1 cellular context compared by ENCODE assay signal in the genomic region with DNA sequence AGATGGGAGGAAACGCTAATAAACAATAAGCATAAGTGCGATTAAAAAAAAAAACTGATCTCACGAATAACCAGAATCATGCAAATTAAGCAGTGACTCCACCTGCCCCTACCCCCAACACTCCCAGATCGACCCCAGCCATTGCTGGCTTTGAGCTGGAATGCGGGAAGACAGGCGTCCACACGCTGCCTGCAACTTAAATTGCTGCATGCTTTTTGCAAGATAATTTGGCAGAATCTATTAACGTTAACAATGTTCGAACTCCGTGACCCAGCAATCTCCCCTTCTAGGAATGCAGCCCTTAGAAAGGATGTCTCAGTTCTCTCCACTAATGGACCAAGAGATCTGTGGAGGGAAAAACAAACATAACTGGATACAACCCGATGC.
TF ChIP-seq lines count a peak whose summit lies in the region.

No MANE protein-coding gene starts in this region.

TF ChIP-seq in K562, 482 proteins besides CTCF, POLR2A, EP300 and RAD21:
- TF ChIP-seq TFAP4 (CRISPR knock-in tag; IDR thresholded peaks at IDR 0.05; ENCODE audit: borderline replicate concordance) (0 out of 2 replicates have a peak, but pooled peaks have one; percentile 14), RBM22 (IDR thresholded peaks at IDR 0.05; ENCODE audit: low read depth, low read length, poor library complexity, severe bottlenecking) (no peak)
